ENCODE assay signal across 8 cellular contexts in genomic region chr5:43036856-43037711, GRCh38.
DNase-seq lines count a peak whose midpoint lies in the region; ATAC-seq and TF ChIP-seq lines count a peak whose summit lies in the region.

No MANE protein-coding gene starts in this region.

- H3K27ac ChIP-seq in duodenal mucosa (ENCODE audit: low read depth, low read length): peak overlapping the region; percentile 36
- H3K27ac ChIP-seq in mucosa of rectum (ENCODE audit: low read depth in 2 of 2, low read length in 2 of 2): peak overlapping the region; percentile 64 to 77

- no peak for TF ChIP-seq POLR2A in NB4 (IDR thresholded peaks at IDR 0.05; ENCODE audit: extremely low read depth, insufficient read length)

- peak overlapping the region; percentile 44 to 54 for H3K9ac ChIP-seq in duodenal mucosa (ENCODE audit: low read depth in 1 of 2, low read length in 2 of 2)
- peak overlapping the region; percentile 50 to 53 for H3K9ac ChIP-seq in mucosa of rectum (ENCODE audit: low read depth in 1 of 2, low read length in 2 of 2)

- DNase-seq in AG10803 (ENCODE audit: low read depth) (no peak), NB4 (ENCODE audit: low read depth) (peak; percentile 77), RKO (ENCODE audit: low spot score) (no peak), HUDEP-2 (lab: John Stamatoyannopoulos, UW; ENCODE audit: unreplicated experiment in 76 of 76) (no peak)

- H3K4me1 ChIP-seq in duodenal mucosa (ENCODE audit: control insufficient read depth in 1 of 2, insufficient read depth in 2 of 2, low read length in 2 of 2) (peaks cover 15 to 26% of the 10 kb centered on the region in 2 donors), mucosa of rectum (ENCODE audit: control insufficient read depth in 2 of 2, insufficient read depth in 2 of 2, low read length in 2 of 2) (peaks cover 6 to 17% of the 10 kb centered on the region in 2 donors)

- no peaks in the 10 kb centered on the region for H3K36me3 ChIP-seq in duodenal mucosa (ENCODE audit: control insufficient read depth in 1 of 2, insufficient read depth in 2 of 2, low read length in 2 of 2)
- H3K36me3 ChIP-seq in mucosa of rectum (ENCODE audit: control insufficient read depth in 2 of 2, insufficient read depth in 2 of 2, low read length in 2 of 2): no peaks in the 10 kb centered on the region

- ATAC-seq in HG02759 (IDR thresholded peaks at IDR 0.05; ENCODE audit: unreplicated experiment) (no peak), HG03039 (IDR thresholded peaks at IDR 0.05; ENCODE audit: unreplicated experiment) (no peak)

- H3K27me3 ChIP-seq in duodenal mucosa (ENCODE audit: control insufficient read depth in 1 of 2, insufficient read depth in 2 of 2, low read length in 2 of 2): peaks cover 25 to 51% of the 10 kb centered on the region in 2 donors
- peaks cover 0 to 3% of the 10 kb centered on the region in 2 donors for H3K27me3 ChIP-seq in mucosa of rectum (ENCODE audit: control insufficient read depth in 2 of 2, insufficient read depth in 2 of 2, low read length in 2 of 2)

- peak overlapping the region; percentile 54 for H3K4me3 ChIP-seq in AG10803 (ENCODE audit: low read length)
- peak overlapping the region; percentile 76 for H3K4me3 ChIP-seq in NB4 (ENCODE audit: low read depth, low read length)
- peak overlapping the region; percentile 69 to 84 for H3K4me3 ChIP-seq in duodenal mucosa (ENCODE audit: low read depth in 1 of 2, low read length in 2 of 2)
- peak overlapping the region; percentile 62 to 79 for H3K4me3 ChIP-seq in mucosa of rectum (ENCODE audit: low read length in 2 of 2)

- H3K9me3 ChIP-seq in duodenal mucosa (ENCODE audit: control insufficient read depth in 1 of 2, low read length in 2 of 2) (no peaks in the 10 kb centered on the region), mucosa of rectum (ENCODE audit: control insufficient read depth in 2 of 2, low read length in 2 of 2) (no peaks in the 10 kb centered on the region)

- TF ChIP-seq CTCF in AG10803 (conservative IDR thresholded peaks at IDR 0.05; ENCODE audit: low read length) (no peak), NB4 (IDR thresholded peaks at IDR 0.05; ENCODE audit: low read depth, low read length) (no peak)
